In the genomic region with DNA sequence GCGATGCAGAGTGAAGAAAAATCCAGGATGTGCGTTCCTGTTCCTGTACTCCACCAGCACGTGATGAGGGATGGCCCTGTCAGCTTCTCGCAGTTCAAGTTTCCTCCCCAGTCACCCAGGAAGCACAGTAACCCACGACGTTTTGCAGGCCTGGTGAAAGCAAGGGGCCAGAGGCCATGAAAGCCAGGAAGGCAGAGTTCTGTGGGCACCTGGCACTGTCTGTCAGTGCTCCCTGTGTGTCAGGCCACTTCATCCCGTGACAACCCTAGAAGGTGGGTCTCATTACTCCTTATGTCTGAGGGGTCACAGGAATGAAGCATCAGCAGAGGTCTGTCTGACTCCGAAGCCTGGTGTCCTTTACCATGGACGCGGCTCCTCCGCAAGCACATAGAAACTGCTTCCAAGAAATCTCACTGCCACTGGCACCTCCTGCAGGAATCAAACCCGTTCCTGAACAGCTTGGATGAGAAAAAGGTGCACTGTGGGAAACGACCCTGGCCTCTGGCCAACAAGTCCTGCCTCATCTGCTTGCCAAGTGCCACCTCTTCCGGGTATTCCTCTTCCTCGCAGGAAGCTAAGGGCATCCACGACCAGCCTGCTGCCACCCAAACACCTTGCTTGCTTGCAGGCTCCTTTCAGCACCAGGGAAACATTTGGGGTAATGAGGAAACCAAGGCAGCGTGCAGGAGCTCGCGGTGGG, we compare ENCODE assay signal across 16 cellular contexts. TPM values are rescaled to one million over a fixed set of nuclear protein-coding genes. Genes with fewer than 3 reads are reported as not detected.
DNase-seq lines count a peak whose midpoint lies in the region; ATAC-seq and TF ChIP-seq lines count a peak whose summit lies in the region.
"Had no signal": no experiment of that assay in that cellular context is flagged by ENCODE, and none has a peak within 500 bp of the region (broad histone marks: within the 10 kb centered on the region; RNA-seq: fewer than 3 reads in every experiment).

No MANE protein-coding gene starts in this region.

- ATAC-seq in stimulated activated naive CD8-positive, alpha-beta T cell treated with anti-CD3 and anti-CD28 coated beads, Interleukin-15, amount 100 ng/mL, for 72 hours: no peak
- ATAC-seq: activated CD4-positive, CD25-positive, alpha-beta regulatory T cell treated with anti-CD3 and anti-CD28 coated beads, Interleukin-2, amount 50 U/mL, for 24 hours; foreskin keratinocyte had no signal

- no peak for DNase-seq in activated naive CD4-positive, alpha-beta T cell treated with anti-CD3 and anti-CD28 coated beads for 36 hours
- no peak for DNase-seq in activated naive CD4-positive, alpha-beta T cell (lab: John Stamatoyannopoulos, UW)
- DNase-seq in SHP77 treated with DMSO at 0.1 percent for 48 hours (lab: John Stamatoyannopoulos, UW) (peak; percentile 75), cerebellum (ENCODE audit: low spot score) (peak; percentile 84), chondrocyte (ENCODE audit: low spot score) (no peak), NCI-H82 (lab: John Stamatoyannopoulos, UW) (no peak), NCI-H2196 (lab: John Stamatoyannopoulos, UW; ENCODE audit: unreplicated experiment) (no peak)
- DNase-seq in stimulated activated naive CD8-positive, alpha-beta T cell treated with anti-CD3 and anti-CD28 coated beads, Interleukin-15, amount 100 ng/mL, for 72 hours: no peak
- DNase-seq: foreskin keratinocyte, HCEC 1CT, KG1, mammary epithelial cell, NCI-H146 had no signal

- intact Hi-C loops in activated naive CD4-positive, alpha-beta T cell treated with anti-CD3 and anti-CD28 coated beads for 36 hours (cut with micrococcal nuclease): no loop called here

- peaks cover 41% of the 10 kb centered on the region for H3K36me3 Mint-ChIP-seq in activated naive CD4-positive, alpha-beta T cell treated with anti-CD3 and anti-CD28 coated beads for 36 hours (ENCODE audit: low read depth)
- peaks cover 6% of the 10 kb centered on the region for H3K36me3 Mint-ChIP-seq in chondrocyte (ENCODE audit: low read depth)

- peak overlapping the region; percentile 59 for H3K27ac Mint-ChIP-seq in activated naive CD4-positive, alpha-beta T cell treated with anti-CD3 and anti-CD28 coated beads for 36 hours
- H3K27ac Mint-ChIP-seq in stimulated activated naive CD8-positive, alpha-beta T cell treated with anti-CD3 and anti-CD28 coated beads, Interleukin-15, amount 100 ng/mL, for 72 hours: peak overlapping the region; percentile 94 to 96
- no peak overlapping the region for H3K27ac Mint-ChIP-seq in chondrocyte (ENCODE audit: unreplicated experiment)

- H3K4me3 Mint-ChIP-seq in activated naive CD4-positive, alpha-beta T cell treated with anti-CD3 and anti-CD28 coated beads for 36 hours: no peak overlapping the region
- peak overlapping the region in 1 of 2 donors; percentile 54 for H3K4me3 Mint-ChIP-seq in stimulated activated naive CD8-positive, alpha-beta T cell treated with anti-CD3 and anti-CD28 coated beads, Interleukin-15, amount 100 ng/mL, for 72 hours
- H3K4me3 Mint-ChIP-seq in chondrocyte (ENCODE audit: unreplicated experiment): no peak overlapping the region

- TF ChIP-seq CTCF in chondrocyte (IDR thresholded peaks at IDR 0.05): no peak

- H3K4me1 Mint-ChIP-seq in activated naive CD4-positive, alpha-beta T cell treated with anti-CD3 and anti-CD28 coated beads for 36 hours (ENCODE audit: low read depth): peaks cover 86% of the 10 kb centered on the region
- peaks cover 92% of the 10 kb centered on the region for H3K4me1 Mint-ChIP-seq in stimulated activated naive CD8-positive, alpha-beta T cell treated with anti-CD3 and anti-CD28 coated beads, Interleukin-15, amount 100 ng/mL, for 72 hours
- no peaks in the 10 kb centered on the region for H3K4me1 Mint-ChIP-seq in chondrocyte (ENCODE audit: low read depth)

- CTCF ChIA-PET in activated naive CD4-positive, alpha-beta T cell treated with anti-CD3 and anti-CD28 coated beads for 36 hours (lab: Charles Lee): interaction anchor here (1.0 to 2.3 kb wide), 4 partner anchors 12 to 176 kb away, joined by 3 to 12 read pairs (median 4); no protein-coding TSS in a partner anchor

- no peaks in the 10 kb centered on the region for H3K9me3 Mint-ChIP-seq in activated naive CD4-positive, alpha-beta T cell treated with anti-CD3 and anti-CD28 coated beads for 36 hours
- no peaks in the 10 kb centered on the region for H3K9me3 Mint-ChIP-seq in stimulated activated naive CD8-positive, alpha-beta T cell treated with anti-CD3 and anti-CD28 coated beads, Interleukin-15, amount 100 ng/mL, for 72 hours
- no peaks in the 10 kb centered on the region for H3K9me3 Mint-ChIP-seq in chondrocyte (ENCODE audit: low read depth)
- H3K9me3 Mint-ChIP-seq: activated T-helper 2 cell treated with anti-CD3 and anti-CD28 coated beads, Interferon-gamma antibody, Interleukin-2, Interleukin-4, amounts not matched to agents 10 μg/mL and 5 μg/mL and 100 μg/mL, durations not matched to agents 14 hours and 24 hours and 36 hours had no signal

- no peaks in the 10 kb centered on the region for H3K27me3 Mint-ChIP-seq in activated naive CD4-positive, alpha-beta T cell treated with anti-CD3 and anti-CD28 coated beads for 36 hours (ENCODE audit: low read depth)
- no peaks in the 10 kb centered on the region for H3K27me3 Mint-ChIP-seq in stimulated activated naive CD8-positive, alpha-beta T cell treated with anti-CD3 and anti-CD28 coated beads, Interleukin-15, amount 100 ng/mL, for 72 hours
- H3K27me3 Mint-ChIP-seq in chondrocyte (ENCODE audit: low read depth): no peaks in the 10 kb centered on the region

RNA-seq across cellular contexts. Expression of a gene that starts 14.6 kb away (rescaled TPM):
- total RNA-seq in activated naive CD4-positive, alpha-beta T cell treated with anti-CD3 and anti-CD28 coated beads for 36 hours: 10 to 100 TPM; 73.9 to 80.0 TPM
- 3.4 TPM for total RNA-seq in cerebellum
- 19.1 to 29.7 TPM (median 26.3 TPM) in 3 replicates for total RNA-seq in chondrocyte

RNA-seq across cellular contexts. Expression of a gene that starts 46.4 kb away (rescaled TPM):
- not detected for total RNA-seq in activated naive CD4-positive, alpha-beta T cell treated with anti-CD3 and anti-CD28 coated beads for 36 hours
- not detected for total RNA-seq in cerebellum
- not detected in 3 replicates for total RNA-seq in chondrocyte
- total RNA-seq: activated T-helper 2 cell treated with anti-CD3 and anti-CD28 coated beads, Interferon-gamma antibody, Interleukin-2, Interleukin-4, amounts not matched to agents 10 μg/mL and 5 μg/mL and 100 μg/mL, durations not matched to agents 14 hours and 24 hours and 36 hours; Daoy; foreskin keratinocyte; mammary epithelial cell had no signal

RNA-seq across cellular contexts. Expression of a gene that starts 53.8 kb away (rescaled TPM):
- total RNA-seq in activated naive CD4-positive, alpha-beta T cell treated with anti-CD3 and anti-CD28 coated beads for 36 hours: 10 to 100 TPM; 56.8 to 65.4 TPM
- total RNA-seq in cerebellum: 11.2 TPM
- 31.3 to 44.7 TPM (median 31.9 TPM) in 3 replicates for total RNA-seq in chondrocyte

Comparison
In these comparisons a context has a peak if more than half of its experiments do, and no peak if none do; other contexts are left out.
1. DNase-seq: peak in SHP77 treated with DMSO at 0.1 percent for 48 hours (single experiment) and cerebellum (single experiment); none in activated naive CD4-positive, alpha-beta T cell treated with anti-CD3 and anti-CD28 coated beads for 36 hours (single experiment), activated naive CD4-positive, alpha-beta T cell (0 of 4), stimulated activated naive CD8-positive, alpha-beta T cell treated with anti-CD3 and anti-CD28 coated beads, Interleukin-15, amount 100 ng/mL, for 72 hours (0 of 2), chondrocyte (single experiment), NCI-H82 (single experiment) and NCI-H2196 (single experiment).